33 cellular contexts compared by ENCODE assay signal in genomic region chr4:162522724-162523123, GRCh38.
"Had no signal": no experiment of that assay in that cellular context is flagged by ENCODE, and none has a peak within 500 bp of the region (broad histone marks: within the 10 kb centered on the region; RNA-seq: fewer than 3 reads in every experiment).

No MANE protein-coding gene starts in this region.

- H3K4me3 ChIP-seq: adrenal gland, cardiac muscle cell had no signal

- H3K36me3 ChIP-seq: adrenal gland, cardiac muscle cell had no signal

- FAIRE-seq: bronchial epithelial cell, TTC549 had no signal

- ATAC-seq: activated CD8-positive, alpha-beta T cell treated with anti-CD3 and anti-CD28 coated beads for 36 hours; activated naive CD4-positive, alpha-beta T cell treated with anti-CD3 and anti-CD28 coated beads, Interleukin-2, amount 50 U/mL, for 72 hours; activated T-cell treated with anti-CD3 and anti-CD28 coated beads, Interleukin-2, amount 50 U/mL, for 4 hours; activated T-cell treated with anti-CD3 and anti-CD28 coated beads, Interleukin-2, amount 50 U/mL, for 72 hours; activated T-helper 17 cell treated with anti-CD3 and anti-CD28 coated beads, Interleukin-2, amount 50 U/mL, for 72 hours had no signal

- H3K9me3 ChIP-seq: adrenal gland had no signal

- H3K27ac ChIP-seq: adrenal gland, cardiac muscle cell, VCaP had no signal

- H3K27me3 ChIP-seq: adrenal gland, cardiac muscle cell had no signal

- H3K4me1 ChIP-seq: adrenal gland had no signal

- DNase-seq: activated B cell treated with CpG ODN at 0.5 μM for 24 hours; activated CD4-positive, alpha-beta memory T cell treated with anti-CD3 and anti-CD28 coated beads for 36 hours; activated CD4-positive, alpha-beta T cell treated with anti-CD3 and anti-CD28 coated beads for 4 hours; activated CD4-positive, alpha-beta T cell treated with anti-CD3 and anti-CD28 coated beads, Interleukin-2, amount 10 ng/mL, durations not matched to agents 24 days and 14 days; activated CD4-positive, alpha-beta T cell treated with anti-CD3 and anti-CD28 coated beads, Interleukin-2, amount 50 U/mL, for 1 hour; activated CD4-positive, alpha-beta T cell treated with anti-CD3 and anti-CD28 coated beads, Interleukin-2, amount 50 U/mL, for 4 hours; activated CD4-positive, CD25-positive, alpha-beta regulatory T cell treated with anti-CD3 and anti-CD28 coated beads, Interleukin-2, amount 50 U/mL, for 72 hours; activated CD8-positive, alpha-beta memory T cell treated with anti-CD3 and anti-CD28 coated beads, Interleukin-2, amount 50 U/mL, for 4 hours; activated CD8-positive, alpha-beta T cell treated with anti-CD3 and anti-CD28 coated beads for 36 hours; activated effector memory CD4-positive, alpha-beta T cell treated with anti-CD3 and anti-CD28 coated beads, Interleukin-2, amount 50 U/mL, for 16 hours; activated gamma-delta T cell treated with Interleukin-2 at 50 U/mL for 16 hours; activated naive CD4-positive, alpha-beta T cell; activated naive CD4-positive, alpha-beta T cell treated with anti-CD3 and anti-CD28 coated beads for 36 hours; activated naive CD4-positive, alpha-beta T cell treated with anti-CD3 and anti-CD28 coated beads, Interleukin-2, amount 50 U/mL, for 16 hours; activated naive CD8-positive, alpha-beta T cell treated with anti-CD3 and anti-CD28 coated beads for 36 hours; activated T-cell treated with anti-CD3 and anti-CD28 coated beads for 4 hours; activated T-cell treated with anti-CD3 and anti-CD28 coated beads, Interleukin-2, amount 50 U/mL, for 1 hour; activated T-cell treated with anti-CD3 and anti-CD28 coated beads, Interleukin-2, amount 50 U/mL, for 4 hours; activated T-cell treated with anti-CD3 and anti-CD28 coated beads, Interleukin-2, amount 50 U/mL, for 72 hours; adrenal gland; amniotic stem cell; aorta; caudate nucleus; cerebellar nuclear complex; T-helper 1 cell; T-helper 2 cell; T-helper 9 cell had no signal
